ENCODE assay signal across 8 cellular contexts in the genomic region with DNA sequence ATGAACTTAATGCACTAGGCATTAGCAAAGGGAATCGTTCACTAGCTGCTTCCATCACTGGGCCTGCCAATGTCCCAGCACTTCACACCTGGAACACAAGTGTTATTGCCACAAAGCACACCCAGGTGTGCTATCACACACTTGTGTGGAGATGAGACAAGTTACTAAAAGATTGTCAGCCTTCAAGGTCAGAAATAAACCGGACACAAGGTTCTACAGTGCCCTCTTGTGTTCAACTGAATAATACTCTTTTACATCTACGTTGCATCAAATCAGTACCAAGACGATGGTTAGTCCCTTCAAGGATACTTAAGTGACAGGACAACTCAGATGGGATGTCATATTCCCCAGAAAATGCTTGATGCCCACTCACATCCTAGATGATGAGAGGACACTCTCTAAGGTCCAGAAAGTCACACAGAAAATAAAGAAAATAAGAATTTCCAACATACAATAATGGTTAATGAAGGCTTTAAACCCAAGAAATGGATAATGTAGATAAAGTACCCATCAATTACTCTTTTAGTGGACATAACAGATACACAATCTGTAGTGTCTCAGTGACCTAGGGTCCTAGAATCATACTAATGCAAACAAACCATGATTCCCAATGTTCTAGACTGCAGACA. TPM values are rescaled to one million over a fixed set of nuclear protein-coding genes. Genes with fewer than 3 reads are reported as not detected.
A peak's percentile ranks its signal among the peaks of the same experiment; 100 is the strongest.
DNase-seq lines count a peak whose midpoint lies in the region; ATAC-seq, FAIRE-seq and TF ChIP-seq lines count a peak whose summit lies in the region.

No MANE protein-coding gene starts in this region.

- H2AFZ ChIP-seq in OCI-LY1 (ENCODE audit: low read length), result no peak overlapping the region

- peak; percentile 85 for FAIRE-seq in GM12891 (lab: Jason Lieb, UNC)

- H3K4me1 ChIP-seq in OCI-LY1 (ENCODE audit: insufficient read depth, low read length, severe bottlenecking), result no peaks in the 10 kb centered on the region
- H3K4me1 ChIP-seq in colonic mucosa, result no peaks in the 10 kb centered on the region

- H3K9ac ChIP-seq in OCI-LY1 (ENCODE audit: low read length) (no peak overlapping the region), colonic mucosa (ENCODE audit: low read depth in 2 of 2, low read length in 2 of 2) (no peak overlapping the region)

- H3F3A ChIP-seq in OCI-LY1 (ENCODE audit: insufficient read depth, low read length), result no peaks in the 10 kb centered on the region

- no peaks in the 10 kb centered on the region for H3K79me2 ChIP-seq in OCI-LY1 (ENCODE audit: insufficient read depth, low read length)

- H3K27me3 ChIP-seq in OCI-LY1 (ENCODE audit: insufficient read depth, low read length), result no peaks in the 10 kb centered on the region
- no peaks in the 10 kb centered on the region for H3K27me3 ChIP-seq in colonic mucosa

- H3K4me3 ChIP-seq in AG10803 (ENCODE audit: low read length) (no peak overlapping the region), OCI-LY1 (ENCODE audit: low read depth, low read length, poor library complexity, severe bottlenecking) (no peak overlapping the region), colonic mucosa (no peak overlapping the region)

- H3K27ac ChIP-seq in OCI-LY1 (ENCODE audit: low read depth, low read length, poor library complexity, severe bottlenecking), result no peak overlapping the region
- H3K27ac ChIP-seq in colonic mucosa, result no peak overlapping the region

- no peaks in the 10 kb centered on the region for H4K20me1 ChIP-seq in OCI-LY1 (ENCODE audit: insufficient read depth, low read length)

- H3K36me3 ChIP-seq in OCI-LY1 (ENCODE audit: insufficient read depth, low read length), result peaks cover 88% of the 10 kb centered on the region
- peaks cover 15% of the 10 kb centered on the region for H3K36me3 ChIP-seq in colonic mucosa

- H3K9me3 ChIP-seq in OCI-LY1 (ENCODE audit: low read length) (no peaks in the 10 kb centered on the region), colonic mucosa (no peaks in the 10 kb centered on the region)

- no peak overlapping the region for H3K4me2 ChIP-seq in OCI-LY1 (ENCODE audit: low read length)

- DNase-seq in AG10803 (ENCODE audit: low read depth), result peak; percentile 62
- DNase-seq in GM12891 (ENCODE audit: insufficient read length, low spot score), result no peak
- DNase-seq in colonic mucosa, result no peak
- peak; percentile 68 to 72 for DNase-seq in lung microvascular endothelial cell (ENCODE audit: low read depth in 2 of 2)

- no peaks in the 10 kb centered on the region for H3K9me2 ChIP-seq in OCI-LY1 (ENCODE audit: low read depth, low read length)

- ATAC-seq in HG03135 (IDR thresholded peaks at IDR 0.05; ENCODE audit: unreplicated experiment) (no peak), HG02938 (IDR thresholded peaks at IDR 0.05; ENCODE audit: unreplicated experiment) (no peak), GM19324 (IDR thresholded peaks at IDR 0.05; ENCODE audit: low FRiP score, unreplicated experiment) (no peak)

- peak; percentile 69 for TF ChIP-seq CTCF in AG10803 (conservative IDR thresholded peaks at IDR 0.05; ENCODE audit: low read length)
- peak; percentile 73 for TF ChIP-seq CTCF in OCI-LY1 (IDR thresholded peaks at IDR 0.05; ENCODE audit: low read length)
- peak; percentile 44 for TF ChIP-seq CTCF in colonic mucosa (IDR thresholded peaks at IDR 0.05)

- TF ChIP-seq POLR2A in GM12891 (IDR thresholded peaks at IDR 0.05; ENCODE audit: low read depth, low read length), result no peak

- intact Hi-C loops in colonic mucosa (cut with DNase I), result loop anchor here (10.0 kb wide), 2 partner anchors 139 to 319 kb away; no protein-coding TSS in a partner anchor

TF ChIP-seq in GM12891, 5 proteins besides CTCF, POLR2A, EP300 and RAD21:
- TF ChIP-seq SPI1 (IDR thresholded peaks at IDR 0.05; ENCODE audit: low read depth, low read length), result no peak
- TF ChIP-seq TAF1 (IDR thresholded peaks at IDR 0.05; ENCODE audit: low read depth, low read length), result no peak
- no peak for TF ChIP-seq PAX5 (IDR thresholded peaks at IDR 0.05; ENCODE audit: insufficient read depth, low read length, severe bottlenecking)
- TF ChIP-seq POLR2AphosphoS5 (IDR thresholded peaks at IDR 0.05; ENCODE audit: low read depth, low read length), result no peak
- no peak for TF ChIP-seq POU2F2 (IDR thresholded peaks at IDR 0.05; ENCODE audit: low read depth, low read length)

RNA-seq across cellular contexts. Expression of a gene that starts 16.4 kb away (rescaled TPM):
- polyA plus RNA-seq in GM12891 (2012; ENCODE audit: low read depth, missing spikeins), result 24.9 TPM
- total RNA-seq in colonic mucosa (10 to 100 TPM; 96.9 to 98.3 TPM), lung microvascular endothelial cell (58.5 and 61.5 TPM in 2 replicates)

RNA-seq across cellular contexts. Expression of a gene that starts 43.3 kb away (rescaled TPM):
- polyA plus RNA-seq in GM12891 (2012; ENCODE audit: low read depth, missing spikeins), result 23.3 TPM
- 10 to 100 TPM; 23.2 to 45.7 TPM for total RNA-seq in colonic mucosa
- 13.7 and 16.7 TPM in 2 replicates for total RNA-seq in lung microvascular endothelial cell

Comparison
In these comparisons a context has a peak if more than half of its experiments do, and no peak if none do; other contexts are left out.
1. DNase-seq: peak in AG10803 (single experiment) and lung microvascular endothelial cell (2 of 2); none in GM12891 (single experiment) and colonic mucosa (single experiment).
2. Peak in every context shown above with its lines, with median percentiles within 50 percentile points of each other: CTCF ChIP-seq.